Comparison of ENCODE assay signal across 30 cellular contexts in the genomic region with DNA sequence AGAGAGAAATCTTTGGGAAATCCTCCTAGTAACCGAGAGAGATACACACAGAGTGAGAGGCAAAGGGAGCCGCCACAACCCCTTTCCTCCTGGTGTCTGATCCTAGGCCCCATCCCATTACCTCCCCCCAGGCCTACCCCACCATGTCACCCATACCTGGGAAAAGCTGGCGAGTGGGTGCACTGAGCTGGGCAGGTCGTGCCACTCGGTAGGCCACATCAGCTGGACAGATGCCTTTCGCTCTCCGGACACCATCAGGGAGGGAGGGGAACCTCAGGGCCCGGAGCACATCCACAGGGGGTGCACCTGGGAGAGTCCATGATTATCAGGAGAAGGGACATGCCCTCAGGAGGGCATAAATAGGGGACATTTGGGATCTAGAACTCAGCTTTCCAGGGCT.
"Had no signal": no experiment of that assay in that cellular context is flagged by ENCODE, and none has a peak within 500 bp of the region (broad histone marks: within the 10 kb centered on the region; RNA-seq: fewer than 3 reads in every experiment).

No MANE protein-coding gene starts in this region.

- H3K36me3 ChIP-seq: colonic mucosa, gastrocnemius medialis had no signal

- H3K9me3 ChIP-seq: adrenal gland, body of pancreas, colonic mucosa, gastrocnemius medialis, heart left ventricle had no signal

- H3K27me3 ChIP-seq: gastrocnemius medialis had no signal

- DNase-seq: activated CD4-positive, alpha-beta memory T cell treated with anti-CD3 and anti-CD28 coated beads, Interleukin-2, amount 10 ng/mL, durations not matched to agents 7 days and 5 days; activated CD4-positive, alpha-beta T cell treated with anti-CD3 and anti-CD28 coated beads for 36 hours; activated CD4-positive, alpha-beta T cell treated with anti-CD3 and anti-CD28 coated beads, Interleukin-2, amount 10 ng/mL, durations not matched to agents 24 days and 14 days; activated CD4-positive, alpha-beta T cell treated with anti-CD3 and anti-CD28 coated beads, Interleukin-2, amount 50 U/mL, for 4 hours; activated CD4-positive, CD25-positive, alpha-beta regulatory T cell; activated CD4-positive, CD25-positive, alpha-beta regulatory T cell treated with anti-CD3 and anti-CD28 coated beads, Interleukin-2, amount 50 U/mL, for 72 hours; activated CD8-positive, alpha-beta memory T cell treated with anti-CD3 and anti-CD28 coated beads, Interleukin-2, amount 50 U/mL, for 48 hours; activated gamma-delta T cell; activated naive CD4-positive, alpha-beta T cell; activated naive CD4-positive, alpha-beta T cell treated with anti-CD3 and anti-CD28 coated beads, Interleukin-2, amount 10 ng/mL, durations not matched to agents 7 days and 5 days; activated T-cell treated with anti-CD3 and anti-CD28 coated beads for 4 hours; activated T-cell treated with anti-CD3 and anti-CD28 coated beads, Interleukin-2, amount 50 U/mL, for 24 hours; activated T-cell treated with anti-CD3 and anti-CD28 coated beads, Interleukin-2, amount 50 U/mL, for 72 hours; adrenal gland; amygdala; body of pancreas; central memory CD4-positive, alpha-beta T cell; cerebellar nuclear complex; colonic mucosa; effector memory CD4-positive, alpha-beta T cell; endodermal cell; foreskin fibroblast; gastrocnemius medialis; glutamatergic neuron; T-helper 1 cell; T-helper 17 cell; T1000 had no signal

- ATAC-seq: activated CD4-positive, alpha-beta T cell treated with anti-CD3 and anti-CD28 coated beads for 36 hours; activated naive CD4-positive, alpha-beta T cell treated with anti-CD3 and anti-CD28 coated beads, Interleukin-2, amount 50 U/mL, for 72 hours; activated T-cell treated with anti-CD3 and anti-CD28 coated beads, Interleukin-2, amount 50 U/mL, for 72 hours; body of pancreas; esophagus mucosa; gastrocnemius medialis; heart left ventricle; T-helper 17 cell had no signal

- H3K4me3 ChIP-seq: adrenal gland, body of pancreas, colonic mucosa, gastrocnemius medialis, heart left ventricle had no signal

- H3K27ac ChIP-seq: adrenal gland, body of pancreas, colonic mucosa, gastrocnemius medialis, heart left ventricle had no signal
